In the genomic region with DNA sequence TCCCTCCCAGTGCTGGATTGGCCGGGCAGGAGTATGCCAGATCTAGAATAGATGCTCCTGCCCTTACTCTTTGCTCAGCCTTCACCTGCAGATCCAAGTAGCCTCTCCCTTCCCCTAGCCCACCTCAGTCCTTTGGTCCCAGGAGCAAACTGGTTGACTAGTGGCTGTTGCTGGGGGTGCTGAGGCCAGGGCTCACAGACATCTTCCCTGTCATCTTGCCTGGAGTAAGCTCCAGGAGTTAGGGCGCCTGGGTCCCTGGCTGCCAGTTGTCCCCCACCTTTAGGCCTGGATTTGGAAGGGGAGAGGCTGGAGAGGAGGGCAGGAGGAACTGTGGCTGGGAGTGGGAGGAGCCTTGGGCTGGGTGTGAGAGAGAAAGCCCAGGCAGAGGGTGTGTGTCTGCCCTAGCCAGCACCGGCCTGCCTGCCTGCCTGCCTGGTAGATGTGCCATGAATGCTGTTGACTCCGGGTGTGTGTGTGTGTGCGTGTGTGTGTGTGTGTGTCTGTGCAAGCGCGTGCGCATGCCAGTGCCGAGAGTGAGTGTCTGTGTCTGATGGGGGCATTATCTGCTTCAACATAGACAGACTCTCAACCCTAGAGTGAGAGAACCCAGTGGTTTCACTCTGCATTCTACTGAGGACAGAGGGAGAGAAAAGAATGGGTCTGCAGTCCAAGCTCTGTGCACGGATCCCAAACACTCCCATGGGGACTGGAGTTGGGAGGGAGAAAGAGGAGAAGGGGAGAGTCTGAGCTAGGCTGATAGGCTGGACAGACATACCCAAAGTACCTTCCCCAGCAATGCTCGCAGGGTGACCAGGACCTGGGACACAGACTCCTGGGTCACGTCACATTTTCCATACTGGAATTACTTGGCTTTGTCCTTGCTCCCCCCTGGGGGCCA, we compare ENCODE assay signal across 9 cellular contexts. TPM values are rescaled to one million over a fixed set of nuclear protein-coding genes. Genes with fewer than 3 reads are reported as not detected.
DNase-seq lines count a peak whose midpoint lies in the region; ATAC-seq and TF ChIP-seq lines count a peak whose summit lies in the region.
"Had no signal": no experiment of that assay in that cellular context is flagged by ENCODE, and none has a peak within 500 bp of the region (broad histone marks: within the 10 kb centered on the region; RNA-seq: fewer than 3 reads in every experiment).

No MANE protein-coding gene starts in this region.

- H3K4me3 ChIP-seq in AG04450 (ENCODE audit: low read depth, low read length) (peak overlapping the region; percentile 71), SK-N-SH (ENCODE audit: low read depth in 2 of 2, low read length in 1 of 2) (peak overlapping the region; percentile 52 to 62), choroid plexus epithelial cell (ENCODE audit: low read depth, low read length) (peak overlapping the region; percentile 59), transverse colon (peak overlapping the region in 3 of 4 donors; percentile 38 to 61 (median 55))

- TF ChIP-seq CTCF in AG04450 (IDR thresholded peaks at IDR 0.05; ENCODE audit: low read depth, low read length) (no peak), SK-N-SH (IDR thresholded peaks at IDR 0.05) (no peak), choroid plexus epithelial cell (conservative IDR thresholded peaks at IDR 0.05; ENCODE audit: low read depth, low read length) (no peak), transverse colon (IDR thresholded peaks at IDR 0.05) (no peak)

- peaks cover 13% of the 10 kb centered on the region for H3F3A ChIP-seq in SK-N-SH (replicated peaks; ENCODE audit: insufficient read depth)

- H3K9ac ChIP-seq in SK-N-SH: peak overlapping the region; percentile 67

- DNase-seq in AG04450 (ENCODE audit: low read depth, low spot score) (no peak), SK-N-SH (peak; percentile 75), choroid plexus epithelial cell (ENCODE audit: low read depth) (no peak), memory B cell (ENCODE audit: low spot score in 2 of 2) (no peak), transverse colon (peak; percentile 81)

- H3K4me2 ChIP-seq in SK-N-SH: peak overlapping the region; percentile 84

- H3K9me3 Mint-ChIP-seq in memory B cell: no peaks in the 10 kb centered on the region

- H3K27me3 Mint-ChIP-seq in memory B cell: no peaks in the 10 kb centered on the region

- CTCF ChIA-PET in AG04450 (lab: Charles Lee) (interaction anchor here (0.5 to 1.1 kb wide), 3 partner anchors 11 to 73 kb away, joined by 3 read pairs; no protein-coding TSS in a partner anchor), SK-N-SH (lab: Yijun Ruan, JAX) (interaction anchor here (0.7 to 4.5 kb wide), 6 partner anchors 10 to 35 kb away, joined by 3 to 19 read pairs (median 4); partner anchors contain the start of gene ESPL1)

- peaks cover 31% of the 10 kb centered on the region for H3K4me1 Mint-ChIP-seq in memory B cell

- TF ChIP-seq EP300 in SK-N-SH (IDR thresholded peaks at IDR 0.05; ENCODE audit: borderline replicate concordance in 1 of 2, low read depth in 1 of 2, low read length in 1 of 2): no peak
- no peak for TF ChIP-seq EP300 in transverse colon (IDR thresholded peaks at IDR 0.05; ENCODE audit: low read depth)

- no peaks in the 10 kb centered on the region for H3K36me3 Mint-ChIP-seq in memory B cell

- H3K9me3 ChIP-seq in AG04450 (ENCODE audit: control insufficient read depth, insufficient read depth, low read length): no peaks in the 10 kb centered on the region
- no peaks in the 10 kb centered on the region for H3K9me3 ChIP-seq in SK-N-SH
- H3K9me3 ChIP-seq in transverse colon: no peaks in the 10 kb centered on the region

- H3K79me2 ChIP-seq in SK-N-SH (ENCODE audit: insufficient read depth): peaks cover 5% of the 10 kb centered on the region; the same call in 1 of the 2 replicates

- H3K4me3 Mint-ChIP-seq in memory B cell: peak overlapping the region; percentile 95

- peaks cover 33 to 52% of the 10 kb centered on the region in 2 experiments; a peak in 3 of 4 replicates for H3K4me1 ChIP-seq in SK-N-SH (ENCODE audit: control insufficient read depth in 1 of 2, insufficient read depth in 2 of 2, low read depth in 1 of 2, low read length in 1 of 2)
- peaks cover 25 to 45% (median 39%) of the 10 kb centered on the region in 4 donors for H3K4me1 ChIP-seq in transverse colon

- peak overlapping the region; percentile 78 for H3K27ac Mint-ChIP-seq in memory B cell

- H3K36me3 ChIP-seq in SK-N-SH (replicated peaks in 1 of 2; ENCODE audit: control insufficient read depth in 1 of 2, insufficient read depth in 2 of 2, low read length in 1 of 2) (peaks cover 0 to 2% of the 10 kb centered on the region in 2 experiments), transverse colon (no peaks in the 10 kb centered on the region)

- 43% methylated on average over 12 of the region's 12 CpGs for WGBS in SK-N-SH (ENCODE audit: low lambda C conversion rate)
- 20% methylated on average over 12 of the region's 12 CpGs; no CpG with 5 or more reads in 1 of the 2 donors for WGBS in transverse colon (ENCODE audit: low coverage in 1 of 2), 2 donors

- peak; percentile 35 for ATAC-seq in GM21723 (IDR thresholded peaks at IDR 0.05; ENCODE audit: unreplicated experiment)
- peak; percentile 23 for ATAC-seq in memory B cell (ENCODE audit: low read depth)
- no peak for ATAC-seq in HG02571 (IDR thresholded peaks at IDR 0.05; ENCODE audit: unreplicated experiment)
- no peak for ATAC-seq in GM21367 (IDR thresholded peaks at IDR 0.05; ENCODE audit: unreplicated experiment)

- H2AFZ ChIP-seq in SK-N-SH (ENCODE audit: low read depth): peak overlapping the region; percentile 72; the same call in 1 of the 2 replicates

- intact Hi-C loops in transverse colon (cut with DNase I; ENCODE audit: low total_unique reads): no loop called here

- TF ChIP-seq RAD21 in SK-N-SH (IDR thresholded peaks at IDR 0.05; ENCODE audit: low read length): no peak

- no peaks in the 10 kb centered on the region for H3K9me2 ChIP-seq in SK-N-SH

- H3K27me3 ChIP-seq in AG04450 (ENCODE audit: control insufficient read depth, insufficient read depth, low read length) (peaks cover 9% of the 10 kb centered on the region), SK-N-SH (ENCODE audit: insufficient read depth) (no peaks in the 10 kb centered on the region), transverse colon (no peaks in the 10 kb centered on the region)

- POLR2A ChIA-PET in AG04450 (lab: Yijun Ruan, JAX) (no interaction called here), SK-N-SH (lab: Yijun Ruan, JAX) (no interaction called here)

- H3K27ac ChIP-seq in AG04450 (ENCODE audit: low read depth, low read length): peak overlapping the region; percentile 31
- H3K27ac ChIP-seq in SK-N-SH (ENCODE audit: low read depth in 2 of 2, low read length in 1 of 2): peak overlapping the region; percentile 50 to 85
- H3K27ac ChIP-seq in transverse colon: peak overlapping the region; percentile 75 to 93 (median 80)

- no peak for TF ChIP-seq POLR2A in transverse colon (IDR thresholded peaks at IDR 0.05)

- in situ Hi-C loops in transverse colon (cut with MboI; ENCODE audit: low pct_ligation_motif_present in 1 of 4, low pct_unique_long_range_greater_than_20kb in 1 of 4, low sequenced_read_pairs in 3 of 4): no loop called here

- no peaks in the 10 kb centered on the region for H4K20me1 ChIP-seq in SK-N-SH (ENCODE audit: insufficient read depth)

TF ChIP-seq in SK-N-SH, 30 proteins besides CTCF, POLR2A, EP300 and RAD21 (continues in another document):
- TF ChIP-seq PBX3 (IDR thresholded peaks at IDR 0.05) (no peak), NRF1 (IDR thresholded peaks at IDR 0.05; ENCODE audit: low read depth, low read length) (no peak)

RNA-seq across cellular contexts. Expression of gene RARG, which starts 0.9 kb away (rescaled TPM):
- 20.1 and 25.6 TPM in 2 replicates for polyA plus RNA-seq in AG04450 (2011; rRNA removed)
- 28.5 and 31.5 TPM in 2 replicates for polyA minus RNA-seq in AG04450 (2011; rRNA and poly(A)+ RNA removed)
- polyA plus RNA-seq in SK-N-SH (2012; rRNA removed): 35.0 and 36.6 TPM in 2 replicates
- polyA plus RNA-seq in SK-N-SH (2012; cell fraction: cytosol; rRNA removed): 20.6 and 30.6 TPM in 2 replicates
- polyA plus RNA-seq in SK-N-SH (2012; cell fraction: nucleus; rRNA removed): 67.2 and 75.5 TPM in 2 replicates
- total RNA-seq in transverse colon: 10 to 100 TPM in 1 of 4 donors, 1 to 10 TPM in 2, not detected in 1; 2.6 to 15.4 (median 7.6) TPM

RNA-seq across cellular contexts. Expression of gene ITGB7, which starts 25.8 kb away (rescaled TPM):
- polyA plus RNA-seq in AG04450 (2011; rRNA removed) (0.15 and 0.19 TPM in 2 replicates), SK-N-SH (2012; rRNA removed) (0.25 and 0.31 TPM in 2 replicates)
- 0.09 and 1.0 TPM in 2 replicates for polyA minus RNA-seq in AG04450 (2011; rRNA and poly(A)+ RNA removed)
- polyA plus RNA-seq in SK-N-SH (2012; cell fraction: cytosol; rRNA removed): 0.03 and 0.16 TPM in 2 replicates
- 2.4 and 2.5 TPM in 2 replicates for polyA plus RNA-seq in SK-N-SH (2012; cell fraction: nucleus; rRNA removed)
- total RNA-seq in transverse colon: 1 to 10 TPM in 3 of 4 donors, under 1 TPM in 1; 0.60 to 8.3 (median 2.9) TPM
- total RNA-seq: pulmonary artery endothelial cell had no signal

RNA-seq across cellular contexts. Expression of gene ESPL1, which starts 35.2 kb away (rescaled TPM):
- polyA plus RNA-seq in AG04450 (2011; rRNA removed) (1.6 and 2.1 TPM in 2 replicates), SK-N-SH (2012; rRNA removed) (6.9 and 8.6 TPM in 2 replicates)
- polyA minus RNA-seq in AG04450 (2011; rRNA and poly(A)+ RNA removed): 3.0 and 3.6 TPM in 2 replicates
- polyA plus RNA-seq in SK-N-SH (2012; cell fraction: cytosol; rRNA removed): 2.3 and 4.0 TPM in 2 replicates
- 27.7 and 28.7 TPM in 2 replicates for polyA plus RNA-seq in SK-N-SH (2012; cell fraction: nucleus; rRNA removed)
- total RNA-seq in transverse colon: 10 to 100 TPM in 3 of 4 donors, 1 to 10 TPM in 1; 6.5 to 31.8 (median 18.8) TPM

RNA-seq across cellular contexts. Expression of gene CSAD, which starts 52.2 kb away (rescaled TPM):
- polyA plus RNA-seq in AG04450 (2011; rRNA removed) (18.9 and 21.6 TPM in 2 replicates), SK-N-SH (2012; rRNA removed) (32.2 and 45.4 TPM in 2 replicates)
- 10.2 and 10.5 TPM in 2 replicates for polyA minus RNA-seq in AG04450 (2011; rRNA and poly(A)+ RNA removed)
- polyA plus RNA-seq in SK-N-SH (2012; cell fraction: cytosol; rRNA removed): 3.9 and 5.2 TPM in 2 replicates
- polyA plus RNA-seq in SK-N-SH (2012; cell fraction: nucleus; rRNA removed): 305 and 362 TPM in 2 replicates
- 100 to 1,000 TPM in 1 of 4 donors, 10 to 100 TPM in 3; 29.1 to 142 (median 39.2) TPM for total RNA-seq in transverse colon

RNA-seq across cellular contexts. Expression of gene ZNF740, which starts 52.4 kb away (rescaled TPM):
- polyA plus RNA-seq in AG04450 (2011; rRNA removed): 20.9 and 21.7 TPM in 2 replicates
- 37.1 and 38.0 TPM in 2 replicates for polyA minus RNA-seq in AG04450 (2011; rRNA and poly(A)+ RNA removed)
- polyA plus RNA-seq in SK-N-SH (2012; rRNA removed): 14.6 and 21.8 TPM in 2 replicates
- polyA plus RNA-seq in SK-N-SH (2012; cell fraction: cytosol; rRNA removed): 7.9 and 10.3 TPM in 2 replicates
- polyA plus RNA-seq in SK-N-SH (2012; cell fraction: nucleus; rRNA removed): 41.0 and 89.7 TPM in 2 replicates
- 10 to 100 TPM in 3 of 4 donors, 1 to 10 TPM in 1; 9.7 to 21.9 (median 16.3) TPM for total RNA-seq in transverse colon

Comparison
In these comparisons a context has a peak if more than half of its experiments do, and no peak if none do; other contexts are left out.
1. DNase-seq: peak in SK-N-SH (single experiment) and transverse colon (single experiment); none in AG04450 (single experiment), choroid plexus epithelial cell (single experiment) and memory B cell (0 of 2).
2. ATAC-seq: peak in GM21723 (single experiment) and memory B cell (single experiment); none in HG02571 (single experiment) and GM21367 (single experiment).
3. Peak in every context shown above with its lines, with median percentiles within 50 percentile points of each other: H3K27ac ChIP-seq and H3K4me3 ChIP-seq.